ENCODE assay signal across 23 cellular contexts in the genomic region with DNA sequence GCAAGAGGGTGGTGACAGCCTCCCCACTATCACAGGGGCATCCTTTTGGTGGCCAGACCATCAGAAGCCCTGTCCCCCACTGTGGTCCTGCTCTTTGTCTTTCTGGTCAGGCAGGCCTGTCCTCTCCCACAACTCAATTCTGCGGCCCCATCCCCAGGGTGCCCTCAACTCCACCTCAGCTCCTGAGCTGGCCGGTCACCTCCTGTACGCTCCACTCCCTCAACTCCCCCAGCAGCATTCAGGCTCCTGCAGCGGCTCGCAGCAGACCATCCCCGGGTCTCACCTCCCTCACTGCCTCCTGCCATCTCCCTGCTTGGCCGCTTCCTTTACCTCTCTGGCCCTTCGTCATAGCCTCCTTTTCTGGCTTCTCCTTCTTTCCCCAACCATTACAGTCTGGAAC. TPM values are rescaled to one million over a fixed set of nuclear protein-coding genes. Genes with fewer than 3 reads are reported as not detected.
DNase-seq lines count a peak whose midpoint lies in the region; ATAC-seq, FAIRE-seq and TF ChIP-seq lines count a peak whose summit lies in the region.
"Had no signal": no experiment of that assay in that cellular context is flagged by ENCODE, and none has a peak within 500 bp of the region (broad histone marks: within the 10 kb centered on the region; RNA-seq: fewer than 3 reads in every experiment).

No MANE protein-coding gene starts in this region.

- TF ChIP-seq POLR2A in HepG2 (IDR thresholded peaks at IDR 0.05; ENCODE audit: insufficient read depth in 1 of 2, low read depth in 2 of 2, low read length in 2 of 2) (no peak), right lobe of liver (IDR thresholded peaks at IDR 0.05) (no peak)

- peaks cover 11% of the 10 kb centered on the region for H3K4me1 Mint-ChIP-seq in stimulated activated effector memory CD8-positive, alpha-beta T cell treated with anti-CD3 and anti-CD28 coated beads, Interleukin-12 subunit alpha, Interleukin-12 subunit beta, amount 100 ng/mL, for 72 hours
- H3K4me1 Mint-ChIP-seq: CD8-positive, alpha-beta memory T cell had no signal

- ATAC-seq in HepG2 = no peak
- ATAC-seq in right lobe of liver = no peak
- no peak for ATAC-seq in stimulated activated effector memory CD8-positive, alpha-beta T cell treated with anti-CD3 and anti-CD28 coated beads, Interleukin-12 subunit alpha, Interleukin-12 subunit beta, amount 100 ng/mL, for 72 hours
- no peak for ATAC-seq in GM21447 (IDR thresholded peaks at IDR 0.05; ENCODE audit: unreplicated experiment)
- ATAC-seq: K562 had no signal

- no peak overlapping the region for H2BK120ac ChIP-seq in mesenchymal stem cell (ENCODE audit: low read depth, low read length)

- BruUV-seq in HepG2 (replicated peaks; lab: Mats Ljungman, UMichigan) = no TSS peak

- no peak overlapping the region for H3K4me3 Mint-ChIP-seq in stimulated activated effector memory CD8-positive, alpha-beta T cell treated with anti-CD3 and anti-CD28 coated beads, Interleukin-12 subunit alpha, Interleukin-12 subunit beta, amount 100 ng/mL, for 72 hours
- H3K4me3 Mint-ChIP-seq: CD8-positive, alpha-beta memory T cell had no signal

- H2BK5ac ChIP-seq in mesenchymal stem cell (ENCODE audit: low read depth, low read length, poor library complexity, severe bottlenecking) = no peak overlapping the region

- TF ChIP-seq CTCF in HepG2 (CRISPR knock-in tag; IDR thresholded peaks at IDR 0.05) (no peak), right lobe of liver (IDR thresholded peaks at IDR 0.05) (no peak), WERI-Rb-1 (IDR thresholded peaks at IDR 0.05; ENCODE audit: low read depth, low read length) (no peak)

- H2AK5ac ChIP-seq in mesenchymal stem cell (ENCODE audit: low read length, severe bottlenecking) = no peak overlapping the region

- peaks cover 19% of the 10 kb centered on the region for H3K36me3 Mint-ChIP-seq in stimulated activated effector memory CD8-positive, alpha-beta T cell treated with anti-CD3 and anti-CD28 coated beads, Interleukin-12 subunit alpha, Interleukin-12 subunit beta, amount 100 ng/mL, for 72 hours

- 94% methylated on average over 8 of the region's 8 CpGs for WGBS in HepG2 (ENCODE audit: low lambda C conversion rate)
- 100% methylated on average over 5 of the region's 8 CpGs for WGBS in right lobe of liver (ENCODE audit: insufficient coverage, low coverage, low lambda C conversion rate, missing lambda C conversion rate)
- 98% methylated on average over 8 of the region's 8 CpGs for WGBS in mesenchymal stem cell

- H2BK12ac ChIP-seq in mesenchymal stem cell (ENCODE audit: low read length in 2 of 2) = no peak overlapping the region

- intact Hi-C loops in HepG2 (cut with micrococcal nuclease; ENCODE audit: unreplicated experiment) = loop anchor here (5.0 kb wide), 1 partner anchor 892 kb away; no protein-coding TSS in a partner anchor
- intact Hi-C loops in right lobe of liver (cut with DNase I) = no loop called here

- no peak overlapping the region for H3K18ac ChIP-seq in mesenchymal stem cell (ENCODE audit: low read depth in 1 of 2, low read length in 2 of 2)

- no peak for TF ChIP-seq EP300 in HepG2 (IDR thresholded peaks at IDR 0.05; ENCODE audit: low read depth in 2 of 2, low read length in 2 of 2)
- TF ChIP-seq EP300 in HepG2 (CRISPR knock-in tag; IDR thresholded peaks at IDR 0.05; ENCODE audit: borderline replicate concordance) = no peak

- CTCF ChIA-PET in HepG2 (lab: Yijun Ruan, JAX; ENCODE audit: low intra/inter-chr PET ratio, low total read pairs) = no interaction called here

- H3K4me2 ChIP-seq in HepG2 (ENCODE audit: low read depth, low read length) (no peak overlapping the region), mesenchymal stem cell (ENCODE audit: low read length, poor library complexity, severe bottlenecking) (no peak overlapping the region)

- H3K27ac Mint-ChIP-seq in stimulated activated effector memory CD8-positive, alpha-beta T cell treated with anti-CD3 and anti-CD28 coated beads, Interleukin-12 subunit alpha, Interleukin-12 subunit beta, amount 100 ng/mL, for 72 hours = peak overlapping the region; percentile 55

- H2AFZ ChIP-seq in HepG2 (ENCODE audit: low read length) = no peak overlapping the region
- H2AFZ ChIP-seq in mesenchymal stem cell (ENCODE audit: low read depth, low read length) = no peak overlapping the region

- no peak for FAIRE-seq in HepG2 (lab: Jason Lieb, UNC)
- FAIRE-seq: G401.6, GM12892, H1, K562, RCC 7860 had no signal

- in situ Hi-C loops in HepG2 (cut with HindIII; ENCODE audit: extremely low pct_ligation_motif_present, low pct_unique_long_range_greater_than_20kb) = loop anchor here (5.0 kb wide), 1 partner anchor 42 kb away; a partner anchor contains a TSS

- H4K20me1 ChIP-seq in HepG2 (ENCODE audit: insufficient read depth, low read length) = no peaks in the 10 kb centered on the region

- H3K36me3 ChIP-seq in HepG2 (replicated peaks in 1 of 2; ENCODE audit: control insufficient read depth in 1 of 2, insufficient read depth in 2 of 2, low read length in 2 of 2) (peaks cover 13% of the 10 kb centered on the region in 2 experiments; a peak in 4 of 5 replicates), right lobe of liver (peaks cover 0 to 2% (median 0%) of the 10 kb centered on the region in 4 donors), WERI-Rb-1 (peaks cover 20% of the 10 kb centered on the region), mesenchymal stem cell (ENCODE audit: control insufficient read depth in 1 of 2, insufficient read depth in 2 of 2, low read depth in 1 of 2, low read length in 2 of 2) (peaks cover 33 to 55% of the 10 kb centered on the region in 2 experiments)
- H3K36me3 ChIP-seq: MG63, SJCRH30 had no signal

- H3K9ac ChIP-seq in HepG2 (ENCODE audit: insufficient read depth, low read depth, low read length) (no peak overlapping the region), mesenchymal stem cell (ENCODE audit: low read length) (no peak overlapping the region)

- no peaks in the 10 kb centered on the region for H3K27me3 ChIP-seq in HepG2 (ENCODE audit: control insufficient read depth in 1 of 2, insufficient read depth in 2 of 2, low read length in 2 of 2)
- H3K27me3 ChIP-seq in right lobe of liver = no peaks in the 10 kb centered on the region
- no peaks in the 10 kb centered on the region for H3K27me3 ChIP-seq in WERI-Rb-1 (ENCODE audit: insufficient read depth, low read depth, severe bottlenecking)
- no peaks in the 10 kb centered on the region for H3K27me3 ChIP-seq in mesenchymal stem cell (ENCODE audit: control insufficient read depth in 1 of 2, insufficient read depth in 1 of 2, low read length in 2 of 2)
- H3K27me3 ChIP-seq: MG63, SJCRH30 had no signal

- H3K79me1 ChIP-seq in mesenchymal stem cell (replicated peaks; ENCODE audit: low read length, poor library complexity, severe bottlenecking) = peaks cover 6% of the 10 kb centered on the region

- H2BK15ac ChIP-seq in mesenchymal stem cell (ENCODE audit: low read depth, poor library complexity, severe bottlenecking) = no peak overlapping the region

- H3K9me3 Mint-ChIP-seq in stimulated activated effector memory CD8-positive, alpha-beta T cell treated with anti-CD3 and anti-CD28 coated beads, Interleukin-12 subunit alpha, Interleukin-12 subunit beta, amount 100 ng/mL, for 72 hours = no peaks in the 10 kb centered on the region
- H3K9me3 Mint-ChIP-seq: CD8-positive, alpha-beta memory T cell had no signal

- H4K8ac ChIP-seq in mesenchymal stem cell (ENCODE audit: low read length) = no peak overlapping the region

- peaks cover 5% of the 10 kb centered on the region for H3K79me2 ChIP-seq in HepG2 (ENCODE audit: insufficient read depth, low read length)

- POLR2A ChIA-PET in HepG2 (lab: Yijun Ruan, JAX) = interaction anchor here (9.3 to 10.2 kb wide), 2 partner anchors 11 to 46 kb away, joined by 357 to 536 read pairs; a partner anchor contains a TSS

- no peak overlapping the region for H3K4me3 ChIP-seq in HepG2 (replicated peaks in 1 of 3; ENCODE audit: insufficient read depth in 1 of 3, low read depth in 2 of 3, low read length in 3 of 3)
- no peak overlapping the region for H3K4me3 ChIP-seq in right lobe of liver
- H3K4me3 ChIP-seq in WERI-Rb-1 (ENCODE audit: low read depth, low read length) = no peak overlapping the region
- H3K4me3 ChIP-seq in mesenchymal stem cell (ENCODE audit: insufficient read depth in 1 of 2, low read depth in 1 of 2, low read length in 2 of 2) = no peak overlapping the region
- H3K4me3 ChIP-seq: K562, MG63, SJCRH30 had no signal

- H3K23ac ChIP-seq in mesenchymal stem cell (ENCODE audit: low read length in 2 of 2) = no peak overlapping the region

- no peak overlapping the region for H3K27ac ChIP-seq in HepG2 (ENCODE audit: extremely low read length, insufficient read depth, low read length)
- H3K27ac ChIP-seq in right lobe of liver = no peak overlapping the region
- H3K27ac ChIP-seq in WERI-Rb-1 = peak overlapping the region; percentile 82
- H3K27ac ChIP-seq in mesenchymal stem cell (ENCODE audit: low read length, poor library complexity, severe bottlenecking) = no peak overlapping the region
- H3K27ac ChIP-seq: SJCRH30 had no signal

- no peak overlapping the region for H3K4ac ChIP-seq in mesenchymal stem cell (ENCODE audit: low read depth in 1 of 2, low read length in 2 of 2)

- peak overlapping the region; percentile 5 for H4K91ac ChIP-seq in mesenchymal stem cell (ENCODE audit: low read length)

- no peak for DNase-seq in HepG2 (ENCODE audit: low spot score)
- DNase-seq in right lobe of liver = no peak
- DNase-seq in WERI-Rb-1 = no peak
- DNase-seq in mesenchymal stem cell = no peak
- DNase-seq in stimulated activated effector memory CD8-positive, alpha-beta T cell treated with anti-CD3 and anti-CD28 coated beads, Interleukin-12 subunit alpha, Interleukin-12 subunit beta, amount 100 ng/mL, for 72 hours (ENCODE audit: low spot score in 2 of 2) = no peak
- no peak for DNase-seq in superior temporal gyrus (ENCODE audit: extremely low spot score)
- DNase-seq in activated CD4-positive, alpha-beta T cell treated with anti-CD3 and anti-CD28 coated beads for 4 hours = no peak
- DNase-seq: ACHN; Calu3; CD8-positive, alpha-beta memory T cell; DMS153; MG63; NCI-H1048; NCI-H1417 treated with DMSO at 0.1 percent for 48 hours; NCI-H187; NCI-H526; SJCRH30 had no signal

- H3K9me3 ChIP-seq in HepG2 (ENCODE audit: low read length) (no peaks in the 10 kb centered on the region), right lobe of liver (no peaks in the 10 kb centered on the region), WERI-Rb-1 (ENCODE audit: severe bottlenecking) (no peaks in the 10 kb centered on the region), mesenchymal stem cell (ENCODE audit: control insufficient read depth, low read length) (no peaks in the 10 kb centered on the region)
- H3K9me3 ChIP-seq: MG63, SJCRH30 had no signal

- H3K14ac ChIP-seq in mesenchymal stem cell (ENCODE audit: low read length in 2 of 2) = no peak overlapping the region

- TF ChIP-seq RAD21 in HepG2 (CRISPR knock-in tag; IDR thresholded peaks at IDR 0.05) = no peak

- H3K4me1 ChIP-seq in HepG2 (ENCODE audit: insufficient read depth, low read length) (peaks cover 26% of the 10 kb centered on the region), right lobe of liver (peaks cover 0 to 31% (median 15%) of the 10 kb centered on the region in 4 donors), mesenchymal stem cell (ENCODE audit: control insufficient read depth, insufficient read depth, low read depth, low read length) (peaks cover 2% of the 10 kb centered on the region)

RNA-seq across cellular contexts. Expression of a gene that starts 43.4 kb away (rescaled TPM):
- total RNA-seq in HepG2 (2016; rRNA removed; fragmentation: Illumina TruSeq; extraction: Trizol) = 84.6 and 132 TPM in 2 replicates
- total RNA-seq in HepG2 (2016; cell fraction: cytosol; rRNA removed; fragmentation: Illumina TruSeq; extraction: Trizol; ENCODE audit: low read depth) = 43.5 and 50.3 TPM in 2 replicates
- 77.0 and 127 TPM in 2 replicates for total RNA-seq in HepG2 (2016; cell fraction: insoluble cytoplasmic fraction; rRNA removed; fragmentation: Illumina TruSeq; extraction: Trizol)
- total RNA-seq in HepG2 (2016; cell fraction: membrane; rRNA removed; fragmentation: Illumina TruSeq; extraction: Trizol) = 144 and 145 TPM in 2 replicates
- total RNA-seq in HepG2 (2016; cell fraction: nucleus; rRNA removed; fragmentation: Illumina TruSeq; extraction: Trizol) = 105 and 134 TPM in 2 replicates
- 242 and 284 TPM in 2 replicates for polyA plus RNA-seq in HepG2 (2011; rRNA removed)
- 101 and 160 TPM in 2 replicates for polyA plus RNA-seq in HepG2 (2011; cell fraction: cytosol; rRNA removed)
- polyA plus RNA-seq in HepG2 (2011; cell fraction: nucleus; rRNA removed) = 555 and 802 TPM in 2 replicates
- 157 and 253 TPM in 2 replicates for polyA plus RNA-seq in HepG2 (2012)
- polyA plus RNA-seq in HepG2 (2016; cell fraction: cytosol; fragmentation: Illumina TruSeq; extraction: Trizol; ENCODE audit: low read depth) = 47.6 and 47.9 TPM in 2 replicates
- polyA plus RNA-seq in HepG2 (2016; cell fraction: insoluble cytoplasmic fraction; fragmentation: Illumina TruSeq; extraction: Trizol; ENCODE audit: low read depth) = 136 and 193 TPM in 2 replicates
- polyA plus RNA-seq in HepG2 (2016; cell fraction: membrane; fragmentation: Illumina TruSeq; extraction: Trizol; ENCODE audit: low read depth) = 144 and 154 TPM in 2 replicates
- polyA plus RNA-seq in HepG2 (2016; cell fraction: nucleus; fragmentation: Illumina TruSeq; extraction: Trizol; ENCODE audit: insufficient read depth, low read depth) = 467 and 522 TPM in 2 replicates
- 24.5 and 186 TPM in 2 replicates for polyA minus RNA-seq in HepG2 (2011; rRNA and poly(A)+ RNA removed; ENCODE audit: low replicate concordance)
- polyA minus RNA-seq in HepG2 (2011; cell fraction: cytosol; rRNA and poly(A)+ RNA removed) = 155 and 166 TPM in 2 replicates
- 97.5 and 127 TPM in 2 replicates for polyA minus RNA-seq in HepG2 (2011; cell fraction: nucleus; rRNA and poly(A)+ RNA removed)
- 100 to 1,000 TPM in 2 of 6 experiments, 10 to 100 TPM in 4; 28.5 to 117 (median 80.2) TPM for total RNA-seq in right lobe of liver
- 105 TPM for polyA plus RNA-seq in mesenchymal stem cell (2013, experiment 1 of 2)
- polyA plus RNA-seq in mesenchymal stem cell (2013, experiment 2 of 2) = 103 TPM
- polyA plus RNA-seq: CD8-positive, alpha-beta memory T cell had no signal
